Comparison of ENCODE assay signal across 19 cellular contexts in genomic region chr5:90424245-90424644, GRCh38. TPM values are rescaled to one million over a fixed set of nuclear protein-coding genes. Genes with fewer than 3 reads are reported as not detected.
DNase-seq lines count a peak whose midpoint lies in the region; ATAC-seq and TF ChIP-seq lines count a peak whose summit lies in the region.
"Had no signal": no experiment of that assay in that cellular context is flagged by ENCODE, and none has a peak within 500 bp of the region (broad histone marks: within the 10 kb centered on the region; RNA-seq: fewer than 3 reads in every experiment).

No MANE protein-coding gene starts in this region.

- no peak overlapping the region for H3K27ac ChIP-seq in A673 (ENCODE audit: low read depth, low read length, poor library complexity, severe bottlenecking)
- H3K27ac ChIP-seq: body of pancreas, HL-60, prostate gland, stomach had no signal

- peaks cover 4% of the 10 kb centered on the region for H3K27me3 ChIP-seq in A673 (replicated peaks; ENCODE audit: insufficient read depth, low read depth, low read length, poor library complexity)
- H3K27me3 ChIP-seq: body of pancreas, stomach had no signal

- H3K4me3 ChIP-seq in A673 (ENCODE audit: low read depth, low read length, poor library complexity, severe bottlenecking): no peak overlapping the region
- H3K4me3 ChIP-seq: body of pancreas, lung, prostate gland, stomach had no signal

- H3K9me3 ChIP-seq in A673 (ENCODE audit: low read depth, low read length, poor library complexity, severe bottlenecking): no peaks in the 10 kb centered on the region
- H3K9me3 ChIP-seq: body of pancreas, prostate gland, stomach had no signal

- no peak for TF ChIP-seq CTCF in A673 (conservative IDR thresholded peaks at IDR 0.05; ENCODE audit: low read depth, low read length)

- POLR2A ChIA-PET in A673 (lab: Charles Lee; ENCODE audit: low non-redundant PET): no interaction called here

- intact Hi-C loops in A673 (cut with micrococcal nuclease; ENCODE audit: unreplicated experiment): no loop called here

- H3K4me1 ChIP-seq in A673 (ENCODE audit: insufficient read depth, low read length, poor library complexity, severe bottlenecking): no peaks in the 10 kb centered on the region
- H3K4me1 ChIP-seq: body of pancreas, prostate gland, stomach had no signal

- no TSS peak for BruUV-seq in A673 (replicated peaks; lab: Mats Ljungman, UMichigan)

- no peak for DNase-seq in NK-92 treated with Interleukin-12 subunit alpha and Interleukin-12 subunit beta, amount 100 ng/mL, for 24 hours (lab: John Stamatoyannopoulos, UW)
- no peak for DNase-seq in stimulated activated CD8-positive, alpha-beta memory T cell treated with anti-CD3 and anti-CD28 coated beads, Interleukin-4, amount 100 ng/mL, for 48 hours
- DNase-seq in middle frontal gyrus (ENCODE audit: extremely low spot score, low spot score): no peak
- DNase-seq in A673 (ENCODE audit: low spot score): no peak
- DNase-seq: body of pancreas; CD8-positive, alpha-beta T cell; HFFc6; KBM-7; NCI-H1417; NCI-H226; stimulated activated CD4-positive, alpha-beta T cell treated with anti-CD3 and anti-CD28 coated beads, Interleukin-12 subunit alpha, Interleukin-12 subunit beta, amount 100 ng/mL, for 4 hours; stomach had no signal

- ATAC-seq in GM18508 (IDR thresholded peaks at IDR 0.05; ENCODE audit: insufficient read depth, unreplicated experiment): peak; percentile 77
- ATAC-seq in GM19463 (IDR thresholded peaks at IDR 0.05; ENCODE audit: unreplicated experiment): peak; percentile 73
- ATAC-seq in HG02852 (IDR thresholded peaks at IDR 0.05; ENCODE audit: unreplicated experiment): peak; percentile 50
- ATAC-seq in HG03520 (IDR thresholded peaks at IDR 0.05; ENCODE audit: unreplicated experiment): peak; percentile 73
- ATAC-seq: body of pancreas; CD8-positive, alpha-beta T cell had no signal

- H3K36me3 ChIP-seq in A673 (ENCODE audit: insufficient read depth, low read length, poor library complexity, severe bottlenecking): no peaks in the 10 kb centered on the region
- H3K36me3 ChIP-seq: prostate gland, stomach had no signal

- CTCF ChIA-PET in A673 (lab: Charles Lee): no interaction called here

RNA-seq across cellular contexts. Expression of gene CETN3, which starts 14.7 kb away (rescaled TPM):
- 25.3 and 30.1 TPM in 2 replicates for total RNA-seq in A673 (2021)

RNA-seq across cellular contexts. Expression of gene MBLAC2, which starts 50.3 kb away (rescaled TPM):
- 6.5 and 7.8 TPM in 2 replicates for total RNA-seq in A673 (2021)

RNA-seq across cellular contexts. Expression of gene POLR3G, which starts 50.4 kb away (rescaled TPM):
- total RNA-seq in A673 (2021): 10.6 and 11.8 TPM in 2 replicates
